Comparison of ENCODE assay signal across 1 cellular context in the genomic region with DNA sequence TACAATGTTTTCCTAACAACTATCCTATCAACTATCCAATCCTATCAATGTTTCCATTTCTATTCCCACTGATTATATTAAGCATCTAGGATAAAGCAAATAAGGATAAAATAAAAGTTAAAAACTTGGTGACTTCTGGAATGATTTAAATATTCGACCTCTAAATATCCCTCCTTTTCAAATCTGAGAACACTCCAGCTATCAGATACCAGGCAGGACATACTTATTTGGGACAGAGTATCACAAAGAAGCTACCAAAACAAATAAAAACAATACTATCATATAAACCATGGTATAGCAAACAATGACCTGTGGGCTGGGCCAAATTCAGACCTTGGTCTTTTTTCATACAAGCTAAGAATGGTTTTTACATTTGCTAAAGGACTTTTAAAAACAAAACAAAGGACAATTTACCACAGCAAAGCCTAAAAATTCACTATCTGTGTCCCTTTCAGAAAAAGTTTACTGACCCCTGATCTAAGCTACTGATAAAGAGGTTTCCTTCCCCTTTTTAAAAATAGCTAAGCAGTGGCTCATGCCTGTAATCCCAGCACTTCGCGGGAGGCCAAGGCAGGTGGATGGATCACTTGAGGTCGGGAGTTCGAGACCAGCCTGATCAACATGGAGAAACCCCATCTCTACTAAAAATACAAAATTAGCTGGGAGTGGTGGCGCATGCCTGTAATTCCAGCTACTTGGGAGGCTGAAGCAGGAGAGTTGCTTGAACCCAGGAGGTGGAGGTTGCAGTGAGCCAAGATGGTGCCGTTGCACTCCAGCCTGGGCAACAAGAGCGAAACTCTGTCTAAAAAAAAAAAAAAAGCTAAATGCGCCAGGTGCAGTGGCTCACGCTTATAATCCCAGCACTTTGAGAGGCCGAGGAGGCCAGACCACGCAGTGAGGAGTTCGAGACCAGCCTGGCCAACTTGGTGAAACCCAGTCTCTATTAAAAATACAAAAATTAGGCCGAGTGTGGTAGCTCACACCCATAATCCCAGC.
TF ChIP-seq lines count a peak whose summit lies in the region.

No MANE protein-coding gene starts in this region.

TF ChIP-seq in HepG2, 621 proteins besides CTCF, POLR2A, EP300 and RAD21:
- TF ChIP-seq ZNF251 (CRISPR knock-in tag; IDR thresholded peaks at IDR 0.05) (no peak), ZC3H4 (CRISPR knock-in tag; IDR thresholded peaks at IDR 0.05; ENCODE audit: borderline replicate concordance) (no peak), ZKSCAN8 (CRISPR knock-in tag; IDR thresholded peaks at IDR 0.05; ENCODE audit: borderline replicate concordance) (no peak), ZNF629 (CRISPR knock-in tag; conservative IDR thresholded peaks at IDR 0.05) (no peak), ZNF274 (CRISPR knock-in tag; IDR thresholded peaks at IDR 0.05) (no peak), ZNF484 (CRISPR knock-in tag; IDR thresholded peaks at IDR 0.05; ENCODE audit: borderline replicate concordance, low read depth) (no peak), SOX13 (IDR thresholded peaks at IDR 0.05) (no peak), SOX13 (CRISPR knock-in tag; conservative IDR thresholded peaks at IDR 0.05 in 1 of 2, IDR thresholded peaks at IDR 0.05 in 1 of 2) (0 out of 4 replicates have a peak, but pooled peaks of 1 of the 2 experiments have one; percentile 7), NFKB2 (CRISPR knock-in tag; IDR thresholded peaks at IDR 0.05; ENCODE audit: borderline replicate concordance) (0 out of 2 replicates have a peak, but pooled peaks have one; percentile 22), AGO2 (optimal IDR thresholded peaks at IDR 0.05; ENCODE audit: low read depth, low read length) (no peak), ZFAT (CRISPR knock-in tag; conservative IDR thresholded peaks at IDR 0.05) (no peak), ZBTB38 (CRISPR knock-in tag; IDR thresholded peaks at IDR 0.05) (0 out of 2 replicates have a peak, but pooled peaks have one; percentile 13), ZNF761 (CRISPR knock-in tag; conservative IDR thresholded peaks at IDR 0.05) (no peak)
- TF ChIP-seq, protein P1, sequence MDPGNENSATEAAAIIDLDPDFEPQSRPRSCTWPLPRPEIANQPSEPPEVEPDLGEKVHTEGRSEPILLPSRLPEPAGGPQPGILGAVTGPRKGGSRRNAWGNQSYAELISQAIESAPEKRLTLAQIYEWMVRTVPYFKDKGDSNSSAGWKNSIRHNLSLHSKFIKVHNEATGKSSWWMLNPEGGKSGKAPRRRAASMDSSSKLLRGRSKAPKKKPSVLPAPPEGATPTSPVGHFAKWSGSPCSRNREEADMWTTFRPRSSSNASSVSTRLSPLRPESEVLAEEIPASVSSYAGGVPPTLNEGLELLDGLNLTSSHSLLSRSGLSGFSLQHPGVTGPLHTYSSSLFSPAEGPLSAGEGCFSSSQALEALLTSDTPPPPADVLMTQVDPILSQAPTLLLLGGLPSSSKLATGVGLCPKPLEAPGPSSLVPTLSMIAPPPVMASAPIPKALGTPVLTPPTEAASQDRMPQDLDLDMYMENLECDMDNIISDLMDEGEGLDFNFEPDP (CRISPR knock-in tag; conservative IDR thresholded peaks at IDR 0.05): no peak
- TF ChIP-seq, protein P2, sequence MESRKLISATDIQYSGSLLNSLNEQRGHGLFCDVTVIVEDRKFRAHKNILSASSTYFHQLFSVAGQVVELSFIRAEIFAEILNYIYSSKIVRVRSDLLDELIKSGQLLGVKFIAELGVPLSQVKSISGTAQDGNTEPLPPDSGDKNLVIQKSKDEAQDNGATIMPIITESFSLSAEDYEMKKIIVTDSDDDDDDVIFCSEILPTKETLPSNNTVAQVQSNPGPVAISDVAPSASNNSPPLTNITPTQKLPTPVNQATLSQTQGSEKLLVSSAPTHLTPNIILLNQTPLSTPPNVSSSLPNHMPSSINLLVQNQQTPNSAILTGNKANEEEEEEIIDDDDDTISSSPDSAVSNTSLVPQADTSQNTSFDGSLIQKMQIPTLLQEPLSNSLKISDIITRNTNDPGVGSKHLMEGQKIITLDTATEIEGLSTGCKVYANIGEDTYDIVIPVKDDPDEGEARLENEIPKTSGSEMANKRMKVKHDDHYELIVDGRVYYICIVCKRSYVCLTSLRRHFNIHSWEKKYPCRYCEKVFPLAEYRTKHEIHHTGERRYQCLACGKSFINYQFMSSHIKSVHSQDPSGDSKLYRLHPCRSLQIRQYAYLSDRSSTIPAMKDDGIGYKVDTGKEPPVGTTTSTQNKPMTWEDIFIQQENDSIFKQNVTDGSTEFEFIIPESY (CRISPR knock-in tag; IDR thresholded peaks at IDR 0.05): peak; percentile 76
